ENCODE assay signal across 16 cellular contexts in the genomic region with DNA sequence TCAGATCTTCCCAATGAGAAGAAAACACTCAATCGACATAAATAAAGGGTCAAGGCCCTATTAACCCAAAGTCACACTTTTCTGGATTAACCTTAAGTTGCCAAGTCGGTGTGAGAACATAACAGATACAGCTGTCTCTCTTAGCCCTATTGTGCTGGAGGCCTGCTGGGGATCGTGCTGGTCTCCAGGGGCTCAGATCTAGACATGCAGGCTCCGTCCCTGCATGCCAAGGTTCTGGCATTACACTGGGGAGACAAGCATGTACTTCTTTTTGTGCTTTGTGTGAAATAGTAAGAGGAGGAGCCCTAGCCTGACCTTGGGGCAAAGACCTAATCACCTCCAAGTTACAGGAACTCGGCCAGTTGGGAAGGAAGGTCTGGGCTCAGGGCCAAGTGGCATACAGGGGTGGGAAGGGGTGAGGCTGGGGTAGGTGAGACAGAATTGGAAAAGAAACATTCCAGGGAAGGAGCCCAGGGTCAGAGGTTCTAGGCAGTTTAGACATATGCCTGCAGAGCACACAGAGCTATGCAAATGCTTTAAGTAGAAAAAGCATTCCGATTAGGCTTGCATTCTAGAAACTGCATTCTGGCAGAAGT.
"Had no signal": no experiment of that assay in that cellular context is flagged by ENCODE, and none has a peak within 500 bp of the region (broad histone marks: within the 10 kb centered on the region; RNA-seq: fewer than 3 reads in every experiment).

No MANE protein-coding gene starts in this region.

- H3K36me3 ChIP-seq: colonic mucosa, left lung, right lobe of liver, spleen, thyroid gland had no signal

- H3K4me3 ChIP-seq: colonic mucosa, left lung, psoas muscle, right lobe of liver, spleen, thyroid gland had no signal

- ATAC-seq: activated CD4-positive, alpha-beta T cell treated with anti-CD3 and anti-CD28 coated beads for 36 hours; left lung; psoas muscle; right lobe of liver; T-cell; WTC11 had no signal

- H3K27ac ChIP-seq: colonic mucosa, left lung, psoas muscle, right lobe of liver, spleen, thyroid gland had no signal

- DNase-seq: activated CD4-positive, alpha-beta T cell treated with anti-CD3 and anti-CD28 coated beads for 36 hours; activated CD4-positive, alpha-beta T cell treated with anti-CD3 and anti-CD28 coated beads, Interleukin-2, amount 50 U/mL, for 48 hours; activated gamma-delta T cell treated with Interleukin-2 at 50 U/mL for 16 hours; amniotic stem cell; central memory CD4-positive, alpha-beta T cell; colonic mucosa; foreskin melanocyte; head of caudate nucleus; left lung; psoas muscle; right lobe of liver; spleen; stimulated activated naive CD4-positive, alpha-beta T cell; T-cell; thyroid gland had no signal

- H3K4me1 ChIP-seq: colonic mucosa, left lung, psoas muscle, right lobe of liver, spleen, thyroid gland had no signal

- H3K9me3 ChIP-seq: colonic mucosa, left lung, psoas muscle, right lobe of liver, spleen, thyroid gland had no signal

- H3K27me3 ChIP-seq: colonic mucosa, right lobe of liver, thyroid gland had no signal
